29 cellular contexts compared by ENCODE assay signal in the genomic region with DNA sequence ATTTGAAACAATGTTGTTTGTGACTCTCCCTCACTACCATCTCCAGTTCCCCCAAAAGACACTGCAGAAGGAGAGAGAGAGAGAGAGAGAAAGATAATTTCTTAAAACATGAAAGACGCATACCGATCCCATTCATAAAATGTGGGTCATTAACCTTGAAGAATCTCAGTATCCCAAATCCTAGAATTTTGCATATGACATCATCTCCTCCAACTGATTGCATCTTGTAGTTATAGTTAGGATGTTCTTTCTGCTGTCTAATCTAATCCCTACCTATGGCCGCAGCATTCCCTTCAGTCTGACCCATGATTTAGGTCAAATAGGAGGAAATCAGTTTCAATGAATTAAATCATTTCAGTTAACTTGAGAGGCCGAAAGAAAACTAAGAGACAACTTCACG.
"Had no signal": no experiment of that assay in that cellular context is flagged by ENCODE, and none has a peak within 500 bp of the region (broad histone marks: within the 10 kb centered on the region; RNA-seq: fewer than 3 reads in every experiment).

No MANE protein-coding gene starts in this region.

- H3K4me3 ChIP-seq: stomach, suprapubic skin, testis, thyroid gland, tibial nerve, transverse colon, upper lobe of left lung, upper lobe of right lung, uterus, vagina had no signal

- DNase-seq: stimulated activated CD4-positive, alpha-beta T cell treated with anti-CD3 and anti-CD28 coated beads, Interleukin-2, amount 100 ng/mL, for 48 hours; stimulated activated CD4-positive, alpha-beta T cell treated with anti-CD3 and anti-CD28 coated beads, Interleukin-4, amount 100 ng/mL, for 1 hour; stimulated activated CD4-positive, alpha-beta T cell treated with anti-CD3 and anti-CD28 coated beads, Interleukin-4, amount 100 ng/mL, for 24 hours; stimulated activated CD4-positive, alpha-beta T cell treated with anti-CD3 and anti-CD28 coated beads, Interleukin-4, amount 100 ng/mL, for 4 hours; stimulated activated CD8-positive, alpha-beta memory T cell treated with anti-CD3 and anti-CD28 coated beads, Interleukin-4, amount 100 ng/mL, for 48 hours; stimulated activated naive B cell treated with anti-CD40 and anti-IgM and Interleukin-4, amounts not matched to agents 10 μg/mL and 1 μg/mL and 100 μg/mL, for 72 hours; stimulated activated naive CD4-positive, alpha-beta T cell; stimulated activated naive CD4-positive, alpha-beta T cell treated with Interleukin-2 at 50 U/mL for 16 hours; stimulated activated naive CD8-positive, alpha-beta T cell treated with anti-CD3 and anti-CD28 coated beads, Interleukin-15, amount 100 ng/mL, for 72 hours; stimulated activated naive CD8-positive, alpha-beta T cell treated with anti-CD3 and anti-CD28 coated beads, Interleukin-15, Interleukin-2, amounts not matched to agents 100 U/mL and 50 U/mL, for 24 hours; stomach; substantia nigra; testis; thyroid gland; tibial artery; transverse colon; trophoblast cell; upper lobe of left lung; upper lobe of right lung; uterus had no signal

- H3K36me3 ChIP-seq: stomach, suprapubic skin, thoracic aorta, thyroid gland, tibial artery, tibial nerve, transverse colon, upper lobe of left lung, upper lobe of right lung, uterus, vagina had no signal

- H3K27me3 ChIP-seq: testis, thyroid gland, tibial artery, vagina had no signal

- H3K27ac ChIP-seq: stomach, suprapubic skin, testis, thyroid gland, tibial nerve, transverse colon, upper lobe of left lung, upper lobe of right lung, uterus, vagina had no signal

- FAIRE-seq: urothelium cell line had no signal

- H3K36me3 Mint-ChIP-seq: stimulated activated effector memory CD8-positive, alpha-beta T cell treated with anti-CD3 and anti-CD28 coated beads, Interleukin-12 subunit alpha, Interleukin-12 subunit beta, amount 100 ng/mL, for 72 hours; stimulated activated memory B cell treated with anti-CD40 and anti-IgM and Interleukin-4, amounts not matched to agents 10 μg/mL and 1 μg/mL and 100 μg/mL, for 72 hours; stimulated activated naive B cell treated with anti-CD40 and anti-IgM and Interleukin-4, amounts not matched to agents 10 μg/mL and 1 μg/mL and 100 μg/mL, for 72 hours; type B pancreatic cell had no signal

- H3K4me3 Mint-ChIP-seq: stimulated activated effector memory CD8-positive, alpha-beta T cell treated with anti-CD3 and anti-CD28 coated beads, Interleukin-12 subunit alpha, Interleukin-12 subunit beta, amount 100 ng/mL, for 72 hours; stimulated activated memory B cell treated with anti-CD40 and anti-IgM and Interleukin-4, amounts not matched to agents 10 μg/mL and 1 μg/mL and 100 μg/mL, for 72 hours; stimulated activated naive B cell treated with anti-CD40 and anti-IgM and Interleukin-4, amounts not matched to agents 10 μg/mL and 1 μg/mL and 100 μg/mL, for 72 hours; stimulated activated naive CD8-positive, alpha-beta T cell treated with anti-CD3 and anti-CD28 coated beads, Interleukin-15, amount 100 ng/mL, for 72 hours; stimulated activated naive CD8-positive, alpha-beta T cell treated with anti-CD3 and anti-CD28 coated beads, Interleukin-15, Interleukin-2, amounts not matched to agents 100 ng/mL and 50 ng/mL, for 24 hours had no signal

- H3K9me3 ChIP-seq: suprapubic skin, testis, thoracic aorta, thyroid gland, tibial artery, tibial nerve, transverse colon, upper lobe of left lung, upper lobe of right lung, uterus, vagina had no signal

- H3K27ac Mint-ChIP-seq: stimulated activated effector memory CD8-positive, alpha-beta T cell treated with anti-CD3 and anti-CD28 coated beads, Interleukin-12 subunit alpha, Interleukin-12 subunit beta, amount 100 ng/mL, for 72 hours; stimulated activated memory B cell treated with anti-CD40 and anti-IgM and Interleukin-4, amounts not matched to agents 10 μg/mL and 1 μg/mL and 100 μg/mL, for 72 hours; stimulated activated naive B cell treated with anti-CD40 and anti-IgM and Interleukin-4, amounts not matched to agents 10 μg/mL and 1 μg/mL and 100 μg/mL, for 72 hours; stimulated activated naive CD8-positive, alpha-beta T cell treated with anti-CD3 and anti-CD28 coated beads, Interleukin-15, amount 100 ng/mL, for 72 hours; stimulated activated naive CD8-positive, alpha-beta T cell treated with anti-CD3 and anti-CD28 coated beads, Interleukin-15, Interleukin-2, amounts not matched to agents 100 ng/mL and 50 ng/mL, for 24 hours; type B pancreatic cell had no signal

- H3K9me3 Mint-ChIP-seq: stimulated activated effector memory CD8-positive, alpha-beta T cell treated with anti-CD3 and anti-CD28 coated beads, Interleukin-12 subunit alpha, Interleukin-12 subunit beta, amount 100 ng/mL, for 72 hours; stimulated activated memory B cell treated with anti-CD40 and anti-IgM and Interleukin-4, amounts not matched to agents 10 μg/mL and 1 μg/mL and 100 μg/mL, for 72 hours; stimulated activated naive B cell treated with anti-CD40 and anti-IgM and Interleukin-4, amounts not matched to agents 10 μg/mL and 1 μg/mL and 100 μg/mL, for 72 hours; stimulated activated naive CD8-positive, alpha-beta T cell treated with anti-CD3 and anti-CD28 coated beads, Interleukin-15, amount 100 ng/mL, for 72 hours; stimulated activated naive CD8-positive, alpha-beta T cell treated with anti-CD3 and anti-CD28 coated beads, Interleukin-15, Interleukin-2, amounts not matched to agents 100 ng/mL and 50 ng/mL, for 24 hours had no signal

- ATAC-seq: stimulated activated effector memory CD8-positive, alpha-beta T cell treated with anti-CD3 and anti-CD28 coated beads, Interleukin-12 subunit alpha, Interleukin-12 subunit beta, amount 100 ng/mL, for 72 hours; stimulated activated memory B cell treated with anti-CD40 and anti-IgM and Interleukin-4, amounts not matched to agents 10 μg/mL and 1 μg/mL and 100 μg/mL, for 72 hours; stimulated activated naive B cell treated with anti-CD40 and anti-IgM and Interleukin-4, amounts not matched to agents 10 μg/mL and 1 μg/mL and 100 μg/mL, for 72 hours; stimulated activated naive CD8-positive, alpha-beta T cell treated with anti-CD3 and anti-CD28 coated beads, Interleukin-15, amount 100 ng/mL, for 72 hours; stimulated activated naive CD8-positive, alpha-beta T cell treated with anti-CD3 and anti-CD28 coated beads, Interleukin-15, Interleukin-2, amounts not matched to agents 100 U/mL and 50 U/mL, for 24 hours; upper lobe of right lung had no signal

- H3K4me1 ChIP-seq: testis had no signal
